Comparison of ENCODE assay signal across 30 cellular contexts in genomic region chr3:150890831-150891230, GRCh38. TPM values are rescaled to one million over a fixed set of nuclear protein-coding genes. Genes with fewer than 3 reads are reported as not detected.
"Had no signal": no experiment of that assay in that cellular context is flagged by ENCODE, and none has a peak within 500 bp of the region (broad histone marks: within the 10 kb centered on the region; RNA-seq: fewer than 3 reads in every experiment).

No MANE protein-coding gene starts in this region.

- DNase-seq: colonic mucosa; effector CD8-positive, alpha-beta T cell; endodermal cell; gastrocnemius medialis; head of caudate nucleus; left ventricle myocardium superior; nucleus accumbens; psoas muscle; right cardiac atrium; stimulated activated CD4-positive, alpha-beta T cell treated with anti-CD3 and anti-CD28 coated beads, Interleukin-15, amount 100 ng/mL, for 24 hours; stimulated activated CD4-positive, alpha-beta T cell treated with anti-CD3 and anti-CD28 coated beads, Interleukin-2, amount 100 ng/mL, for 48 hours; stimulated activated naive B cell treated with anti-CD40 and anti-IgM and Interleukin-4, amounts not matched to agents 10 μg/mL and 1 μg/mL and 100 μg/mL, for 72 hours; transverse colon had no signal

- H3K27ac Mint-ChIP-seq: dendritic cell treated with granulocyte-macrophage colony-stimulating factor and Interleukin-4, amounts not matched to agents 40 ng/mL and 50 ng/mL, for 4 days; endodermal cell; memory B cell; stimulated activated naive B cell treated with anti-CD40 and anti-IgM and Interleukin-4, amounts not matched to agents 10 μg/mL and 1 μg/mL and 100 μg/mL, for 72 hours; stimulated activated naive CD8-positive, alpha-beta T cell treated with anti-CD3 and anti-CD28 coated beads, Interleukin-15, Interleukin-2, amounts not matched to agents 100 ng/mL and 50 ng/mL, for 24 hours had no signal

- H3K4me1 ChIP-seq: colonic mucosa, gastrocnemius medialis, psoas muscle, transverse colon had no signal

- ATAC-seq: esophagus mucosa; gastrocnemius medialis; left ventricle myocardium superior; natural killer cell treated with Interleukin-12 subunit alpha and Interleukin-12 subunit beta and Interleukin-15 and Interleukin-18, amount 100 ng/mL, for 72 hours; psoas muscle; right cardiac atrium; stimulated activated naive B cell treated with anti-CD40 and anti-IgM and Interleukin-4, amounts not matched to agents 10 μg/mL and 1 μg/mL and 100 μg/mL, for 72 hours had no signal

- H3K9me3 Mint-ChIP-seq: dendritic cell treated with granulocyte-macrophage colony-stimulating factor and Interleukin-4, amounts not matched to agents 40 ng/mL and 50 ng/mL, for 4 days; natural killer cell treated with Interleukin-12 subunit alpha and Interleukin-12 subunit beta and Interleukin-15 and Interleukin-18, amount 100 ng/mL, for 72 hours; stimulated activated naive CD8-positive, alpha-beta T cell treated with anti-CD3 and anti-CD28 coated beads, Interleukin-15, Interleukin-2, amounts not matched to agents 100 ng/mL and 50 ng/mL, for 24 hours had no signal

- H3K27ac ChIP-seq: colonic mucosa, epithelial cell of prostate, gastrocnemius medialis, psoas muscle, skin epidermis, thoracic aorta, transverse colon had no signal

- H3K27me3 ChIP-seq: colonic mucosa, gastrocnemius medialis, transverse colon had no signal

- H3K36me3 ChIP-seq: colonic mucosa, gastrocnemius medialis, thoracic aorta, transverse colon had no signal

- H3K4me3 ChIP-seq: colonic mucosa, gastrocnemius medialis, lung, psoas muscle, skin epidermis, thoracic aorta, transverse colon had no signal

- H3K27me3 Mint-ChIP-seq: dendritic cell treated with granulocyte-macrophage colony-stimulating factor and Interleukin-4, amounts not matched to agents 40 ng/mL and 50 ng/mL, for 4 days had no signal

- H3K4me3 Mint-ChIP-seq: dendritic cell treated with granulocyte-macrophage colony-stimulating factor and Interleukin-4, amounts not matched to agents 40 ng/mL and 50 ng/mL, for 4 days; endodermal cell; memory B cell; natural killer cell treated with Interleukin-12 subunit alpha and Interleukin-12 subunit beta and Interleukin-15 and Interleukin-18, amount 100 ng/mL, for 72 hours; neural crest cell; stimulated activated naive B cell treated with anti-CD40 and anti-IgM and Interleukin-4, amounts not matched to agents 10 μg/mL and 1 μg/mL and 100 μg/mL, for 72 hours; stimulated activated naive CD8-positive, alpha-beta T cell treated with anti-CD3 and anti-CD28 coated beads, Interleukin-15, Interleukin-2, amounts not matched to agents 100 ng/mL and 50 ng/mL, for 24 hours had no signal

- H3K4me1 Mint-ChIP-seq: endodermal cell; memory B cell; neural crest cell; stimulated activated naive B cell treated with anti-CD40 and anti-IgM and Interleukin-4, amounts not matched to agents 10 μg/mL and 1 μg/mL and 100 μg/mL, for 72 hours had no signal

- H3K36me3 Mint-ChIP-seq: natural killer cell treated with Interleukin-12 subunit alpha and Interleukin-12 subunit beta and Interleukin-15 and Interleukin-18, amount 100 ng/mL, for 72 hours had no signal

- H3K9me3 ChIP-seq: colonic mucosa, gastrocnemius medialis, psoas muscle, thoracic aorta, transverse colon had no signal

RNA-seq across cellular contexts. Expression of gene MINDY4B, which starts 14.4 kb away (rescaled TPM):
- total RNA-seq: chondrocyte; colonic mucosa; endodermal cell; esophagus mucosa; gastrocnemius medialis; glomerular endothelial cell; left ventricle myocardium superior; lung; mononuclear cell; natural killer cell treated with Interleukin-12 subunit alpha and Interleukin-12 subunit beta and Interleukin-15 and Interleukin-18, amount 100 ng/mL, for 72 hours; neural crest cell; osteocyte; psoas muscle; renal cortical epithelial cell; right cardiac atrium; thoracic aorta; transverse colon; urinary bladder had no signal
- polyA plus RNA-seq: keratinocyte, lung, psoas muscle, right cardiac atrium, urinary bladder had no signal
